Comparison of ENCODE assay signal across 8 cellular contexts in the genomic region with DNA sequence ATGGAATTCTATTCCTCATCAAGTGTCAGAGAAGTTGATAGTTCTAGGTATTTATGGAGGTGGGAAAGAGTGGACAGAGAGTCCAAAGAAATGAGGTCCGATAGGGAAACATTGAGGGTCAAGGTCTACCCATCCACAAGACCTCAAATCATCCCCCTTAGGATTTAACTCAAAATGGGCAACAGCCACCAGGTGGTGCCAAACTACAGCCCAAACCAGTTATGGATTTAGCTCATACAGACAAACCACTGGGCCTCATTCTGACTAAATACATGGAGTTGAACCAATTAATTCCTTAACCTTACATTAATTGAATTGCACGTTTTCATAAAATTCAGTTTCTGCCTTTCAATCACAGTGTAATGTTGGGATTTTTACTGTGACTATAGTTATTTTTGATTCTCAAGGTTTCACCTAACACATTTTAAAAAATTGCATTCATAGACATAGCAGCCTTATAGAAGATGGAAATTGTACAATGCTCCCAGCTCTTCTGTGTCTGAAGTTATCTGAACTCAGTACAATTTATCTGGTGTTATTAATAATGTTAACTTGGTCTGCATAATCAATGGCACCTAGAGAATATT.
DNase-seq lines count a peak whose midpoint lies in the region; ATAC-seq, FAIRE-seq and TF ChIP-seq lines count a peak whose summit lies in the region.

No MANE protein-coding gene starts in this region.

- dilution Hi-C loops in keratinocyte (cut with MboI; ENCODE audit: extremely low pct_ligation_motif_present, low sequenced_read_pairs) = no loop called here

- H3K9me3 ChIP-seq in adipocyte (ENCODE audit: control insufficient read depth, low read length) = no peaks in the 10 kb centered on the region
- no peaks in the 10 kb centered on the region for H3K9me3 ChIP-seq in keratinocyte (ENCODE audit: control insufficient read depth, low read depth, low read length)

- H3K27me3 ChIP-seq in adipocyte (replicated peaks; ENCODE audit: control insufficient read depth, insufficient read depth, low read length) = no peaks in the 10 kb centered on the region
- H3K27me3 ChIP-seq in keratinocyte (ENCODE audit: control insufficient read depth, extremely low read depth, insufficient read depth, low read length) = no peaks in the 10 kb centered on the region

- H3K4me1 ChIP-seq in adipocyte (ENCODE audit: control insufficient read depth, insufficient read depth, low read length) (no peaks in the 10 kb centered on the region), keratinocyte (ENCODE audit: control insufficient read depth, extremely low read depth, insufficient read depth, low read length) (no peaks in the 10 kb centered on the region)

- peak; percentile 43 for DNase-seq in RPMI7951 (ENCODE audit: low read depth)
- DNase-seq in adipocyte (ENCODE audit: low read depth) = peak; percentile 57
- DNase-seq in keratinocyte (ENCODE audit: low read depth, low spot score) = no peak
- peak; percentile 8 to 24 (median 8) for DNase-seq in stimulated activated CD4-positive, alpha-beta T cell treated with anti-CD3 and anti-CD28 coated beads, TNF-alpha, amount 100 ng/mL, for 48 hours (ENCODE audit: low read depth in 3 of 3)

- peak; percentile 85 for TF ChIP-seq RAD21 in Ishikawa (IDR thresholded peaks at IDR 0.05; ENCODE audit: low read depth)

- TF ChIP-seq EP300 in Ishikawa (IDR thresholded peaks at IDR 0.05; ENCODE audit: borderline replicate concordance) = no peak

- H3K9ac ChIP-seq in adipocyte (ENCODE audit: low read length) (no peak overlapping the region), keratinocyte (ENCODE audit: control insufficient read depth, extremely low read depth, insufficient read depth, low read length) (no peak overlapping the region)

- H4K20me1 ChIP-seq in keratinocyte (ENCODE audit: control insufficient read depth, extremely low read depth, insufficient read depth, low read length) = no peaks in the 10 kb centered on the region

- H3K27ac ChIP-seq in keratinocyte (ENCODE audit: control insufficient read depth, insufficient read depth, low read length) = no peak overlapping the region

- no peaks in the 10 kb centered on the region for H3K9me1 ChIP-seq in keratinocyte (ENCODE audit: control insufficient read depth, extremely low read depth, insufficient read depth, low read length)

- FAIRE-seq in G401.6 (lab: Jason Lieb, UNC) (peak; percentile 15), keratinocyte (lab: Jason Lieb, UNC) (peak; percentile 90)

- H3K4me3 ChIP-seq in adipocyte (ENCODE audit: low read length) (no peak overlapping the region), keratinocyte (ENCODE audit: control insufficient read depth in 2 of 3, extremely low read depth in 1 of 3, insufficient read depth in 2 of 3, low read depth in 1 of 3, low read length in 3 of 3) (no peak overlapping the region)

- H2AFZ ChIP-seq in keratinocyte (ENCODE audit: control insufficient read depth, low read length) = no peak overlapping the region

- H3K36me3 ChIP-seq in adipocyte (ENCODE audit: control insufficient read depth, insufficient read depth, low read length, severe bottlenecking) = no peaks in the 10 kb centered on the region
- H3K36me3 ChIP-seq in keratinocyte (ENCODE audit: control insufficient read depth in 2 of 2, extremely low read depth in 1 of 2, insufficient read depth in 2 of 2, low read length in 2 of 2) = no peaks in the 10 kb centered on the region

- ATAC-seq in GM21515 (IDR thresholded peaks at IDR 0.05; ENCODE audit: unreplicated experiment) = peak; percentile 70
- ATAC-seq in HG02973 (IDR thresholded peaks at IDR 0.05; ENCODE audit: unreplicated experiment) = no peak

- peak; percentile 74 to 84 (median 74) for TF ChIP-seq CTCF in keratinocyte (optimal IDR thresholded peaks at IDR 0.05 in 1 of 3, IDR thresholded peaks at IDR 0.05 in 1 of 3, conservative IDR thresholded peaks at IDR 0.05 in 1 of 3; ENCODE audit: extremely low read depth in 1 of 3, insufficient read depth in 2 of 3, low read length in 3 of 3)

- no peaks in the 10 kb centered on the region for H3K79me2 ChIP-seq in keratinocyte (ENCODE audit: control insufficient read depth, insufficient read depth, low read length)

- no peak overlapping the region for H3K4me2 ChIP-seq in keratinocyte (ENCODE audit: control insufficient read depth, extremely low read depth, insufficient read depth, low read depth, low read length)

TF ChIP-seq in Ishikawa, 13 proteins besides CTCF, POLR2A, EP300 and RAD21:
- no peak for TF ChIP-seq YY1 (IDR thresholded peaks at IDR 0.05; ENCODE audit: low read depth)
- TF ChIP-seq TAF1 (IDR thresholded peaks at IDR 0.05; ENCODE audit: low read depth) = no peak
- no peak for TF ChIP-seq TCF12 (IDR thresholded peaks at IDR 0.05; ENCODE audit: low read depth)
- TF ChIP-seq, protein P1, sequence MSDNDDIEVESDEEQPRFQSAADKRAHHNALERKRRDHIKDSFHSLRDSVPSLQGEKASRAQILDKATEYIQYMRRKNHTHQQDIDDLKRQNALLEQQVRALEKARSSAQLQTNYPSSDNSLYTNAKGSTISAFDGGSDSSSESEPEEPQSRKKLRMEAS (IDR thresholded peaks at IDR 0.05) = no peak
- TF ChIP-seq, protein P2, sequence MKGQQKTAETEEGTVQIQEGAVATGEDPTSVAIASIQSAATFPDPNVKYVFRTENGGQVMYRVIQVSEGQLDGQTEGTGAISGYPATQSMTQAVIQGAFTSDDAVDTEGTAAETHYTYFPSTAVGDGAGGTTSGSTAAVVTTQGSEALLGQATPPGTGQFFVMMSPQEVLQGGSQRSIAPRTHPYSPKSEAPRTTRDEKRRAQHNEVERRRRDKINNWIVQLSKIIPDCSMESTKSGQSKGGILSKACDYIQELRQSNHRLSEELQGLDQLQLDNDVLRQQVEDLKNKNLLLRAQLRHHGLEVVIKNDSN (IDR thresholded peaks at IDR 0.05) = no peak
- TF ChIP-seq ZBTB7A (IDR thresholded peaks at IDR 0.05; ENCODE audit: low read depth) = no peak
- no peak for TF ChIP-seq FOXM1 (IDR thresholded peaks at IDR 0.05; ENCODE audit: borderline replicate concordance, low read depth)
- TF ChIP-seq EGR1 (IDR thresholded peaks at IDR 0.05) = no peak
- TF ChIP-seq TEAD4 (IDR thresholded peaks at IDR 0.05) = no peak
- no peak for TF ChIP-seq CEBPB (IDR thresholded peaks at IDR 0.05)
